11 cellular contexts compared by ENCODE assay signal in the genomic region with DNA sequence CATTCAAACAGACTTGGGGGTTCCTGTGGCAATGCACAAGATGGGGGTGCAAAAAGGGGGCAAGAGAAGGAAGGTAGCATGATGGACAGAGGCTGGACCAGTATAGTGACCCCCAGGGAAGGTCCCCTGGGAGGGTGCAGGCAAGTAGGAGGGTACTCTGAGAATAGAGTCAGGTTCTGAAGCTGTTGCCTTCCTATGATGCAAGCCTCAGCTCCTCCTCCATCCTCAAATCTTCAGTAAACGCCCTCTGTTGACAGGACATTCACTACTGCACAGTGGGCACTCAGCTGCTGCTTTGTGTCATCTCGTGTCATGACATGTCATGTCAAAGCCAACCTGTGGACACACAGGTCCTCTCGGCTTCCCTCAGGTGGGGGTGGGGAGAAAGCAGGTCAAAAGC. TPM values are rescaled to one million over a fixed set of nuclear protein-coding genes. Genes with fewer than 3 reads are reported as not detected.
A peak's percentile ranks its signal among the peaks of the same experiment; 100 is the strongest.
DNase-seq lines count a peak whose midpoint lies in the region; ATAC-seq, FAIRE-seq and TF ChIP-seq lines count a peak whose summit lies in the region.
"Had no signal": no experiment of that assay in that cellular context is flagged by ENCODE, and none has a peak within 500 bp of the region (broad histone marks: within the 10 kb centered on the region; RNA-seq: fewer than 3 reads in every experiment).

No MANE protein-coding gene starts in this region.

- no peak overlapping the region for H2BK120ac ChIP-seq in H1 (replicated peaks; ENCODE audit: low read depth, low read length)

- no peak overlapping the region for H4K5ac ChIP-seq in H1 (ENCODE audit: insufficient read length, low read depth, low read length)

- H3K9me3 Mint-ChIP-seq in activated T-cell treated with anti-CD3 and anti-CD28 coated beads, Interleukin-2, amount 50 U/mL, for 72 hours = no peaks in the 10 kb centered on the region
- no peaks in the 10 kb centered on the region for H3K9me3 Mint-ChIP-seq in activated T-cell treated with anti-CD3 and anti-CD28 coated beads, Interleukin-2, amount 50 U/mL, for 4 hours
- no peaks in the 10 kb centered on the region for H3K9me3 Mint-ChIP-seq in endothelial cell (ENCODE audit: unreplicated experiment)

- H3K56ac ChIP-seq in H1 (replicated peaks; ENCODE audit: insufficient read length, low read depth, low read length) = peak overlapping the region; percentile 14

- TF ChIP-seq RAD21 in H1 (IDR thresholded peaks at IDR 0.05 in 1 of 2, conservative IDR thresholded peaks at IDR 0.05 in 1 of 2; ENCODE audit: low read depth in 2 of 2, low read length in 2 of 2) = no peak

- POLR2A ChIA-PET in H1 (lab: Charles Lee; ENCODE audit: partially characterized antibody) = interaction anchor here (0.6 to 2.4 kb wide), 3 partner anchors 9 to 480 kb away, joined by 3 to 13 read pairs (median 3); no protein-coding TSS in a partner anchor

- no peaks in the 10 kb centered on the region for H3K23me2 ChIP-seq in H1 (ENCODE audit: low read depth, low read length)

- no peak for FAIRE-seq in H1 (lab: Jason Lieb, UNC)

- H2AFZ ChIP-seq in H1 (ENCODE audit: low read length) = no peak overlapping the region
- H2AFZ ChIP-seq: parathyroid adenoma had no signal

- H3K27me3 Mint-ChIP-seq in activated T-cell treated with anti-CD3 and anti-CD28 coated beads, Interleukin-2, amount 50 U/mL, for 72 hours (ENCODE audit: low read depth) = no peaks in the 10 kb centered on the region
- no peaks in the 10 kb centered on the region for H3K27me3 Mint-ChIP-seq in activated T-cell treated with anti-CD3 and anti-CD28 coated beads, Interleukin-2, amount 50 U/mL, for 4 hours (ENCODE audit: low read depth)
- H3K27me3 Mint-ChIP-seq in endothelial cell (ENCODE audit: unreplicated experiment) = peaks cover 7% of the 10 kb centered on the region

- peaks cover 0 to 2% (median 0%) of the 10 kb centered on the region in 4 experiments; a peak in 3 of 7 replicates for H3K4me1 ChIP-seq in H1 (replicated peaks in 1 of 4; ENCODE audit: control insufficient read depth in 3 of 4, insufficient read depth in 4 of 4, low read length in 3 of 4)
- peaks cover 38% of the 10 kb centered on the region for H3K4me1 ChIP-seq in suprapubic skin

- H3K9me3 ChIP-seq in H1 (ENCODE audit: insufficient read depth in 2 of 2, low read depth in 1 of 2, low read length in 1 of 2) (no peaks in the 10 kb centered on the region), suprapubic skin (no peaks in the 10 kb centered on the region)

- H3K4me3 ChIP-seq in H1 (ENCODE audit: extremely low read depth in 1 of 4, insufficient read depth in 2 of 4, low read depth in 3 of 4, low read length in 4 of 4) = no peak overlapping the region
- no peak overlapping the region for H3K4me3 ChIP-seq in suprapubic skin

- no peak overlapping the region for H2AK5ac ChIP-seq in H1 (ENCODE audit: low read depth, low read length)

- H3K9ac ChIP-seq in H1 (replicated peaks in 1 of 4; ENCODE audit: extremely low read depth in 1 of 4, low read depth in 3 of 4, low read length in 3 of 4) = no peak overlapping the region
- H3K9ac ChIP-seq: parathyroid adenoma had no signal

- peaks cover 7 to 27% of the 10 kb centered on the region in 2 experiments for H4K20me1 ChIP-seq in H1 (replicated peaks in 1 of 2; ENCODE audit: control insufficient read depth in 1 of 2, insufficient read depth in 2 of 2, low read length in 2 of 2)

- no peak overlapping the region for H3K14ac ChIP-seq in H1 (ENCODE audit: insufficient read length)

- H2BK12ac ChIP-seq in H1 (ENCODE audit: low read depth, low read length) = no peak overlapping the region

- H3K4ac ChIP-seq in H1 (replicated peaks; ENCODE audit: insufficient read length, low read depth, low read length) = peak overlapping the region; percentile 42

- no peak overlapping the region for H3K4me2 ChIP-seq in H1 (ENCODE audit: insufficient read depth in 1 of 2, low read depth in 2 of 2, low read length in 2 of 2)

- H3K36me3 ChIP-seq in H1 (ENCODE audit: control insufficient read depth in 2 of 4, insufficient read depth in 4 of 4, low read length in 3 of 4) (peaks cover 0 to 3% (median 0%) of the 10 kb centered on the region in 4 experiments; a peak in 1 of 8 replicates), suprapubic skin (no peaks in the 10 kb centered on the region)

- TF ChIP-seq EP300 in H1 (IDR thresholded peaks at IDR 0.05; ENCODE audit: borderline replicate concordance in 1 of 2, low read depth in 2 of 2, low read length in 2 of 2) = no peak
- no peak for TF ChIP-seq EP300 in suprapubic skin (IDR thresholded peaks at IDR 0.05)

- peak overlapping the region; percentile 79 for H3K27ac Mint-ChIP-seq in activated T-cell treated with anti-CD3 and anti-CD28 coated beads, Interleukin-2, amount 50 U/mL, for 72 hours
- no peak overlapping the region for H3K27ac Mint-ChIP-seq in endothelial cell (ENCODE audit: unreplicated experiment)

- peaks cover 5 to 6% of the 10 kb centered on the region in 2 donors for H3K36me3 Mint-ChIP-seq in activated T-cell treated with anti-CD3 and anti-CD28 coated beads, Interleukin-2, amount 50 U/mL, for 72 hours (ENCODE audit: insufficient read depth in 2 of 2)
- H3K36me3 Mint-ChIP-seq in activated T-cell treated with anti-CD3 and anti-CD28 coated beads, Interleukin-2, amount 50 U/mL, for 4 hours (ENCODE audit: insufficient read depth) = peaks cover 13% of the 10 kb centered on the region
- peaks cover 4% of the 10 kb centered on the region for H3K36me3 Mint-ChIP-seq in endothelial cell (ENCODE audit: low read depth, unreplicated experiment)

- no peak overlapping the region for H2BK5ac ChIP-seq in H1 (ENCODE audit: low read depth, low read length)

- DNase-seq in activated T-cell treated with anti-CD3 and anti-CD28 coated beads, Interleukin-2, amount 50 U/mL, for 72 hours = no peak
- DNase-seq in activated T-cell treated with anti-CD3 and anti-CD28 coated beads, Interleukin-2, amount 50 U/mL, for 4 hours = no peak
- DNase-seq in NCI-H69 (lab: John Stamatoyannopoulos, UW) (peak; percentile 9), H1 (ENCODE audit: low read depth in 1 of 2, low spot score in 2 of 2) (peak in 1 of 2 experiments; percentile 39), suprapubic skin (ENCODE audit: low spot score in 2 of 2) (peak; percentile 29 to 46), endothelial cell (ENCODE audit: low spot score) (no peak), NCI-H226 (no peak)
- DNase-seq in stimulated activated CD4-positive, alpha-beta T cell treated with anti-CD3 and anti-CD28 coated beads, Interleukin-4, amount 100 ng/mL, for 1 hour = no peak
- DNase-seq: C1 segment of cervical spinal cord, T-helper 9 cell had no signal

- peaks cover 56% of the 10 kb centered on the region for H3K4me1 Mint-ChIP-seq in activated T-cell treated with anti-CD3 and anti-CD28 coated beads, Interleukin-2, amount 50 U/mL, for 72 hours (ENCODE audit: low read depth)
- H3K4me1 Mint-ChIP-seq in activated T-cell treated with anti-CD3 and anti-CD28 coated beads, Interleukin-2, amount 50 U/mL, for 4 hours (ENCODE audit: low read depth) = peaks cover 36% of the 10 kb centered on the region
- peaks cover 29% of the 10 kb centered on the region for H3K4me1 Mint-ChIP-seq in endothelial cell (ENCODE audit: unreplicated experiment)

- H3K27me3 ChIP-seq in H1 (replicated peaks in 1 of 4; ENCODE audit: control insufficient read depth in 3 of 4, extremely low read depth in 1 of 4, insufficient read depth in 3 of 4, low read length in 3 of 4) (no peaks in the 10 kb centered on the region), suprapubic skin (no peaks in the 10 kb centered on the region)

- 72% methylated on average over 3 of the region's 3 CpGs; no CpG with 5 or more reads in 1 of the 2 experiments for WGBS in H1 (ENCODE audit: extremely low coverage in 1 of 2, insufficient coverage in 1 of 2, insufficient read length in 1 of 2, insufficient replicate concordance in 2 of 2, low coverage in 1 of 2, low lambda C conversion rate in 2 of 2, missing lambda C conversion rate in 1 of 2), 2 experiments
- WGBS in suprapubic skin = 55% methylated on average over 3 of the region's 3 CpGs

- no peak overlapping the region for H3K4me3 Mint-ChIP-seq in activated T-cell treated with anti-CD3 and anti-CD28 coated beads, Interleukin-2, amount 50 U/mL, for 72 hours
- no peak overlapping the region for H3K4me3 Mint-ChIP-seq in activated T-cell treated with anti-CD3 and anti-CD28 coated beads, Interleukin-2, amount 50 U/mL, for 4 hours
- H3K4me3 Mint-ChIP-seq in endothelial cell (ENCODE audit: unreplicated experiment) = no peak overlapping the region

- H3K27ac ChIP-seq in H1 (ENCODE audit: low read depth, low read length) (no peak overlapping the region), suprapubic skin (no peak overlapping the region)
- H3K27ac ChIP-seq: parathyroid adenoma had no signal

- peaks cover 3 to 9% of the 10 kb centered on the region in 2 experiments; a peak in 1 of 4 replicates for H3K79me2 ChIP-seq in H1 (ENCODE audit: control insufficient read depth in 1 of 2, insufficient read depth in 2 of 2, low read length in 2 of 2)

- H3K23ac ChIP-seq in H1 (ENCODE audit: insufficient read length) = no peak overlapping the region

- TF ChIP-seq CTCF in H1 (IDR thresholded peaks at IDR 0.05; ENCODE audit: control extremely low read depth in 1 of 3, insufficient read depth in 1 of 3, low read depth in 1 of 3, low read length in 3 of 3) (peak in 1 of 3 experiments; percentile 18; a peak in 1 of 4 replicates), suprapubic skin (IDR thresholded peaks at IDR 0.05) (no peak), endothelial cell (IDR thresholded peaks at IDR 0.05; ENCODE audit: unreplicated experiment) (no peak)

- TF ChIP-seq POLR2A in H1 (IDR thresholded peaks at IDR 0.05; ENCODE audit: control extremely low read depth in 1 of 2, low read depth in 2 of 2, low read length in 2 of 2) (no peak), suprapubic skin (IDR thresholded peaks at IDR 0.05) (no peak)

- peak in 1 of 2 donors; percentile 24 for ATAC-seq in activated T-cell treated with anti-CD3 and anti-CD28 coated beads, Interleukin-2, amount 50 U/mL, for 72 hours (replicated peaks in 1 of 2)
- no peak for ATAC-seq in activated T-cell treated with anti-CD3 and anti-CD28 coated beads, Interleukin-2, amount 50 U/mL, for 4 hours

- no peak overlapping the region for H3K18ac ChIP-seq in H1 (ENCODE audit: extremely low read depth, low read length)

- no peak overlapping the region for H4K8ac ChIP-seq in H1 (ENCODE audit: extremely low read depth, insufficient read depth, low read length)

- H3K79me1 ChIP-seq in H1 (ENCODE audit: low read depth, low read length) = peaks cover 10% of the 10 kb centered on the region

- no peak overlapping the region for H2BK20ac ChIP-seq in H1 (ENCODE audit: low read length)

- H2BK15ac ChIP-seq in H1 (ENCODE audit: low read length) = no peak overlapping the region

- CTCF ChIA-PET in H1 (lab: Charles Lee; ENCODE audit: partially characterized antibody) = interaction anchor here (0.8 to 2.4 kb wide), 3 partner anchors 16 to 63 kb away, joined by 3 to 7 read pairs (median 4); no protein-coding TSS in a partner anchor

- H4K91ac ChIP-seq in H1 (replicated peaks; ENCODE audit: insufficient read length, low read length) = no peak overlapping the region

RNA-seq across cellular contexts. Expression of gene SDCBP2, which starts 5.8 kb away (rescaled TPM):
- 10 to 100 TPM; 11.0 to 11.5 TPM for total RNA-seq in activated T-cell treated with anti-CD3 and anti-CD28 coated beads, Interleukin-2, amount 50 U/mL, for 72 hours
- 1 to 10 TPM; 1.9 to 3.2 (median 2.2) TPM for total RNA-seq in activated T-cell treated with anti-CD3 and anti-CD28 coated beads, Interleukin-2, amount 50 U/mL, for 4 hours
- total RNA-seq in H1 (2021; fragmentation: NEBNext Ultra II Directional; extraction: Animal tissue kit (Norgen Biotek cat#: 25700)) = 3.6 and 4.2 TPM in 2 replicates
- 5.9 and 6.7 TPM in 2 replicates for polyA plus RNA-seq in H1 (2011; rRNA removed)
- 7.0 TPM for polyA plus RNA-seq in H1 (2011; cell fraction: cytosol; rRNA removed)
- polyA plus RNA-seq in H1 (2011; cell fraction: nucleus; rRNA removed) = 5.8 TPM
- 3.0 to 6.0 TPM (median 5.0 TPM) in 4 replicates for polyA plus RNA-seq in H1 (2012, experiment 1 of 2)
- 3.0 TPM for polyA plus RNA-seq in H1 (2012, experiment 2 of 2)
- polyA plus RNA-seq in H1 (2013, experiment 1 of 2) = 3.0 TPM
- 2.9 TPM for polyA plus RNA-seq in H1 (2013, experiment 2 of 2)
- 1.4 and 1.5 TPM in 2 replicates for polyA minus RNA-seq in H1 (2011; rRNA and poly(A)+ RNA removed)
- polyA minus RNA-seq in H1 (2011; cell fraction: cytosol; rRNA and poly(A)+ RNA removed) = 2.7 TPM
- 1.1 TPM for polyA minus RNA-seq in H1 (2011; cell fraction: nucleus; rRNA and poly(A)+ RNA removed)
- total RNA-seq in suprapubic skin = 100 to 1,000 TPM in 3 of 4 donors, 10 to 100 TPM in 1; 74.4 to 143 (median 115) TPM
- 10.1 TPM for total RNA-seq in endothelial cell (ENCODE audit: unreplicated experiment)

RNA-seq across cellular contexts. Expression of gene FKBP1A, which starts 58.1 kb away (rescaled TPM):
- 100 to 1,000 TPM; 228 to 278 TPM for total RNA-seq in activated T-cell treated with anti-CD3 and anti-CD28 coated beads, Interleukin-2, amount 50 U/mL, for 72 hours
- 100 to 1,000 TPM; 253 to 300 (median 258) TPM for total RNA-seq in activated T-cell treated with anti-CD3 and anti-CD28 coated beads, Interleukin-2, amount 50 U/mL, for 4 hours
- total RNA-seq in H1 (2021; fragmentation: NEBNext Ultra II Directional; extraction: Animal tissue kit (Norgen Biotek cat#: 25700)) = 243 and 250 TPM in 2 replicates
- 583 and 685 TPM in 2 replicates for polyA plus RNA-seq in H1 (2011; rRNA removed)
- polyA plus RNA-seq in H1 (2011; cell fraction: cytosol; rRNA removed) = 454 TPM
- 218 TPM for polyA plus RNA-seq in H1 (2011; cell fraction: nucleus; rRNA removed)
- polyA plus RNA-seq in H1 (2012, experiment 1 of 2) = 324 to 404 TPM (median 351 TPM) in 4 replicates
- 485 TPM for polyA plus RNA-seq in H1 (2012, experiment 2 of 2)
- polyA plus RNA-seq in H1 (2013, experiment 1 of 2) = 192 TPM
- polyA plus RNA-seq in H1 (2013, experiment 2 of 2) = 207 TPM
- 384 and 553 TPM in 2 replicates for polyA minus RNA-seq in H1 (2011; rRNA and poly(A)+ RNA removed)
- polyA minus RNA-seq in H1 (2011; cell fraction: cytosol; rRNA and poly(A)+ RNA removed) = 108 TPM
- 113 TPM for polyA minus RNA-seq in H1 (2011; cell fraction: nucleus; rRNA and poly(A)+ RNA removed)
- total RNA-seq in suprapubic skin (100 to 1,000 TPM in 3 of 4 donors, 10 to 100 TPM in 1; 100.0 to 151 (median 115) TPM), endothelial cell (ENCODE audit: unreplicated experiment) (952 TPM)

Comparison
In these comparisons a context has a peak if more than half of its experiments do, and no peak if none do; other contexts are left out.
1. DNase-seq: peak in NCI-H69 (single experiment) and suprapubic skin (2 of 2); none in activated T-cell treated with anti-CD3 and anti-CD28 coated beads, Interleukin-2, amount 50 U/mL, for 72 hours (0 of 2), activated T-cell treated with anti-CD3 and anti-CD28 coated beads, Interleukin-2, amount 50 U/mL, for 4 hours (single experiment), endothelial cell (single experiment), stimulated activated CD4-positive, alpha-beta T cell treated with anti-CD3 and anti-CD28 coated beads, Interleukin-4, amount 100 ng/mL, for 1 hour (single experiment) and NCI-H226 (single experiment).